ENCODE assay signal across 20 cellular contexts in the genomic region with DNA sequence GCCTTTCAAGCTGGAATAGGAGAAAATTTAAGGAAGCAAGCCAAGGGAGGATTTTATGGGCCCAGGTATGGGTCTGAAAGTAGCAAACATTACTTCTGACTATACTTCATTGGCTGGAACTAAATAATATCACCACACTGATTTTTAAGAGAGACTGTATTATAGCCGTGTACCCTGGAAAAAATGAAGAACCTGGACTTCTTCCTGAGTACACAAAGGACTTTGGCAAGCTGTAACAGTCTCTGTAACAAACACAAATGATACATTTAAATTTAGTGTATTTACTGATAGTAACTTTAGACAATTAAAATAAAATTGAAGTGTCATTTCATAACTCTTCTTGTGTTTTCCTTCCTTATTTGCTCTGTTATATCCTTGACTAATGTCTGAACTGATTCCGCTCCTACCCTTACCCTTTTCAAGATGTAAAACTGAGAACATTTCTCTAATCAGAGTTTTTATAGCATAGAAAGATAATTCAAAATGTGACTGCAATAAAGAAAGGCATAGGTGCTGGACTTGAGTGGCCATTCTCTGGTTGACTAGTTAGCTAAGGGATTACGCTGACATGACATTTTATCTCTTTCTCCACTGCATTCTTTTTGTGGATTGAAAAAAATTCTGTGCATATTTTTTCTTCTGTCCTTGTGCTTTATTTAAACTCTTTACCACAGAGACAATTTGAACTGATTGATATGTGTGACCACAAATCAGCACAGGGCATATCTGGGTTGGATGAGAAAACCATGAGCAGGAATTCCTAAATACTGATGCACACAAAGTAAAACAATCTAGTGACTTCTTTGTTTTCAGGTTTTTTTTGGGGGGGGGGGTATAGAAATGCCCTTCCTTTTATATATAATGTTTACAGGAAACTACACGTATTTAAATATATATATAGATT.
A peak's percentile ranks its signal among the peaks of the same experiment; 100 is the strongest.
DNase-seq lines count a peak whose midpoint lies in the region; ATAC-seq and TF ChIP-seq lines count a peak whose summit lies in the region.
"Had no signal": no experiment of that assay in that cellular context is flagged by ENCODE, and none has a peak within 500 bp of the region (broad histone marks: within the 10 kb centered on the region; RNA-seq: fewer than 3 reads in every experiment).

No MANE protein-coding gene starts in this region.

- H3K23ac ChIP-seq in mesenchymal stem cell (ENCODE audit: low read length in 2 of 2): no peak overlapping the region
- no peak overlapping the region for H3K23ac ChIP-seq in mesendoderm (ENCODE audit: low read length)

- H3K27me3 ChIP-seq in mesenchymal stem cell (ENCODE audit: control insufficient read depth in 1 of 2, insufficient read depth in 1 of 2, low read length in 2 of 2) (no peaks in the 10 kb centered on the region), mesendoderm (ENCODE audit: insufficient read depth, low read length, poor library complexity) (no peaks in the 10 kb centered on the region)
- H3K27me3 ChIP-seq: BLaER1, gastroesophageal sphincter had no signal

- no peak overlapping the region for H3K56ac ChIP-seq in mesendoderm (ENCODE audit: low read length)

- no peak overlapping the region for H3K27ac Mint-ChIP-seq in type B pancreatic cell
- H3K27ac Mint-ChIP-seq: activated CD8-positive, alpha-beta T cell treated with anti-CD3 and anti-CD28 coated beads, Interleukin-2, amount 10 ng/mL, durations not matched to agents 7 days and 5 days; activated naive CD8-positive, alpha-beta T cell; activated T-cell treated with anti-CD3 and anti-CD28 coated beads, Interleukin-2, amount 50 U/mL, for 72 hours; naive B cell had no signal

- no peaks in the 10 kb centered on the region for H3K36me3 Mint-ChIP-seq in type B pancreatic cell
- H3K36me3 Mint-ChIP-seq: activated naive CD8-positive, alpha-beta T cell; naive B cell had no signal

- H2BK12ac ChIP-seq in mesenchymal stem cell (ENCODE audit: low read length in 2 of 2): no peak overlapping the region

- H2BK15ac ChIP-seq in mesenchymal stem cell (ENCODE audit: low read depth, poor library complexity, severe bottlenecking) (no peak overlapping the region), mesendoderm (replicated peaks; ENCODE audit: low read depth) (no peak overlapping the region)

- ATAC-seq in GM21390 (IDR thresholded peaks at IDR 0.05; ENCODE audit: unreplicated experiment): no peak
- ATAC-seq: activated CD8-positive, alpha-beta T cell treated with anti-CD3 and anti-CD28 coated beads, Interleukin-2, amount 10 ng/mL, durations not matched to agents 7 days and 5 days; activated T-cell treated with anti-CD3 and anti-CD28 coated beads, Interleukin-2, amount 50 U/mL, for 72 hours; gastroesophageal sphincter had no signal

- H3K36me3 ChIP-seq in mesenchymal stem cell (ENCODE audit: control insufficient read depth in 1 of 2, insufficient read depth in 2 of 2, low read depth in 1 of 2, low read length in 2 of 2) (no peaks in the 10 kb centered on the region), mesendoderm (ENCODE audit: control insufficient read depth, insufficient read depth, low read length) (no peaks in the 10 kb centered on the region)
- H3K36me3 ChIP-seq: BLaER1, gastroesophageal sphincter had no signal

- H3K4me1 Mint-ChIP-seq in type B pancreatic cell (ENCODE audit: unreplicated experiment): no peaks in the 10 kb centered on the region
- H3K4me1 Mint-ChIP-seq: naive B cell had no signal

- H2AK5ac ChIP-seq in mesenchymal stem cell (ENCODE audit: low read length, severe bottlenecking) (no peak overlapping the region), mesendoderm (ENCODE audit: low read length) (no peak overlapping the region)

- H3K27me3 Mint-ChIP-seq in type B pancreatic cell: no peaks in the 10 kb centered on the region

- H2BK5ac ChIP-seq in mesenchymal stem cell (ENCODE audit: low read depth, low read length, poor library complexity, severe bottlenecking) (no peak overlapping the region), mesendoderm (ENCODE audit: low read length) (no peak overlapping the region)

- H2AFZ ChIP-seq in mesenchymal stem cell (ENCODE audit: low read depth, low read length): no peak overlapping the region

- H3K18ac ChIP-seq in mesenchymal stem cell (ENCODE audit: low read depth in 1 of 2, low read length in 2 of 2) (no peak overlapping the region), mesendoderm (ENCODE audit: low read length) (no peak overlapping the region)

- no peak overlapping the region for H3K4me3 Mint-ChIP-seq in type B pancreatic cell
- H3K4me3 Mint-ChIP-seq: activated CD8-positive, alpha-beta T cell treated with anti-CD3 and anti-CD28 coated beads, Interleukin-2, amount 10 ng/mL, durations not matched to agents 7 days and 5 days; activated naive CD8-positive, alpha-beta T cell; activated T-cell treated with anti-CD3 and anti-CD28 coated beads, Interleukin-2, amount 50 U/mL, for 72 hours; naive B cell had no signal

- H3K4me3 ChIP-seq in AG10803 (ENCODE audit: low read length): no peak overlapping the region
- no peak overlapping the region for H3K4me3 ChIP-seq in choroid plexus epithelial cell (ENCODE audit: low read depth, low read length)
- H3K4me3 ChIP-seq in mesenchymal stem cell (ENCODE audit: insufficient read depth in 1 of 2, low read depth in 1 of 2, low read length in 2 of 2): no peak overlapping the region
- H3K4me3 ChIP-seq in mesendoderm (ENCODE audit: low read length): no peak overlapping the region
- H3K4me3 ChIP-seq: BLaER1, gastroesophageal sphincter, smooth muscle cell had no signal

- peak; percentile 81 for DNase-seq in AG10803 (ENCODE audit: low read depth)
- DNase-seq in NCI-H226: peak; percentile 3
- DNase-seq in choroid plexus epithelial cell (ENCODE audit: low read depth): peak; percentile 80
- DNase-seq in mesenchymal stem cell: peak; percentile 36
- no peak for DNase-seq in type B pancreatic cell (ENCODE audit: extremely low spot score, unreplicated experiment)
- DNase-seq in DMS114 treated with DMSO at 0.1 percent for 48 hours (lab: John Stamatoyannopoulos, UW; ENCODE audit: unreplicated experiment): no peak
- DNase-seq in mesendoderm: no peak
- DNase-seq: activated CD8-positive, alpha-beta T cell treated with anti-CD3 and anti-CD28 coated beads, Interleukin-2, amount 10 ng/mL, durations not matched to agents 7 days and 5 days; activated T-cell treated with anti-CD3 and anti-CD28 coated beads, Interleukin-2, amount 50 U/mL, for 72 hours; central memory CD4-positive, alpha-beta T cell; naive B cell; NCI-H1694; NCI-H2227 treated with DMSO at 0.1 percent for 48 hours; T-helper 1 cell had no signal

- no peak overlapping the region for H3K9ac ChIP-seq in mesenchymal stem cell (ENCODE audit: low read length)
- no peak overlapping the region for H3K9ac ChIP-seq in mesendoderm (ENCODE audit: low read length)
- H3K9ac ChIP-seq: BLaER1 had no signal

- no peak overlapping the region for H2BK120ac ChIP-seq in mesenchymal stem cell (ENCODE audit: low read depth, low read length)
- H2BK120ac ChIP-seq in mesendoderm (ENCODE audit: low read depth, low read length): no peak overlapping the region

- no peak overlapping the region for H3K14ac ChIP-seq in mesenchymal stem cell (ENCODE audit: low read length in 2 of 2)

- H3K79me2 ChIP-seq in mesendoderm (ENCODE audit: control insufficient read depth, insufficient read depth, low read length): no peaks in the 10 kb centered on the region

- no peak overlapping the region for H4K5ac ChIP-seq in mesendoderm (ENCODE audit: low read length)

- peaks cover 3% of the 10 kb centered on the region for H3K9me3 ChIP-seq in mesenchymal stem cell (ENCODE audit: control insufficient read depth, low read length)
- H3K9me3 ChIP-seq: BLaER1 had no signal

- H3K4me2 ChIP-seq in mesenchymal stem cell (ENCODE audit: low read length, poor library complexity, severe bottlenecking) (no peak overlapping the region), mesendoderm (ENCODE audit: low read length) (no peak overlapping the region)
- H3K4me2 ChIP-seq: BLaER1, smooth muscle cell had no signal

- H4K91ac ChIP-seq in mesenchymal stem cell (ENCODE audit: low read length): no peak overlapping the region

- H3K79me1 ChIP-seq in mesenchymal stem cell (replicated peaks; ENCODE audit: low read length, poor library complexity, severe bottlenecking) (no peaks in the 10 kb centered on the region), mesendoderm (ENCODE audit: low read length) (no peaks in the 10 kb centered on the region)

- H3K4me1 ChIP-seq in mesenchymal stem cell (ENCODE audit: control insufficient read depth, insufficient read depth, low read depth, low read length) (no peaks in the 10 kb centered on the region), mesendoderm (ENCODE audit: control insufficient read depth, low read depth, low read length) (no peaks in the 10 kb centered on the region)
- H3K4me1 ChIP-seq: BLaER1, gastroesophageal sphincter had no signal

- H3K4ac ChIP-seq in mesenchymal stem cell (ENCODE audit: low read depth in 1 of 2, low read length in 2 of 2) (no peak overlapping the region), mesendoderm (ENCODE audit: low read depth, low read length) (no peak overlapping the region)

- no peak for TF ChIP-seq CTCF in AG10803 (conservative IDR thresholded peaks at IDR 0.05; ENCODE audit: low read length)
- TF ChIP-seq CTCF in choroid plexus epithelial cell (conservative IDR thresholded peaks at IDR 0.05; ENCODE audit: low read depth, low read length): no peak
- no peak for TF ChIP-seq CTCF in type B pancreatic cell (conservative IDR thresholded peaks at IDR 0.05)

- no CpG with 5 or more reads among the region's 4 CpGs for WGBS in mesenchymal stem cell
- no CpG with 5 or more reads among the region's 4 CpGs for WGBS in mesendoderm (ENCODE audit: extremely low coverage, insufficient coverage, low lambda C conversion rate)

- no peak overlapping the region for H4K8ac ChIP-seq in mesenchymal stem cell (ENCODE audit: low read length)
- H4K8ac ChIP-seq in mesendoderm (ENCODE audit: low read depth, low read length): no peak overlapping the region

- H3K27ac ChIP-seq in mesenchymal stem cell (ENCODE audit: low read length, poor library complexity, severe bottlenecking) (no peak overlapping the region), mesendoderm (ENCODE audit: low read depth, low read length) (no peak overlapping the region)
- H3K27ac ChIP-seq: BLaER1, gastroesophageal sphincter, VCaP had no signal

- H3K9me3 Mint-ChIP-seq in type B pancreatic cell: peaks cover under 1% of the 10 kb centered on the region

Comparison
In these comparisons a context has a peak if more than half of its experiments do, and no peak if none do; other contexts are left out.
1. DNase-seq: peak in AG10803 (single experiment), NCI-H226 (single experiment), choroid plexus epithelial cell (single experiment) and mesenchymal stem cell (single experiment); none in type B pancreatic cell (single experiment), DMS114 treated with DMSO at 0.1 percent for 48 hours (single experiment) and mesendoderm (single experiment).